In genomic region chr7:20085086-20085485, GRCh38 we compare ENCODE assay signal across 18 cellular contexts.
DNase-seq lines count a peak whose midpoint lies in the region; ATAC-seq and TF ChIP-seq lines count a peak whose summit lies in the region.
"Had no signal": no experiment of that assay in that cellular context is flagged by ENCODE, and none has a peak within 500 bp of the region (broad histone marks: within the 10 kb centered on the region; RNA-seq: fewer than 3 reads in every experiment).

No MANE protein-coding gene starts in this region.

- H3K27me3 Mint-ChIP-seq in natural killer cell (ENCODE audit: low read depth in 2 of 2): no peaks in the 10 kb centered on the region
- H3K27me3 Mint-ChIP-seq: activated CD4-positive, alpha-beta memory T cell treated with anti-CD3 and anti-CD28 coated beads for 36 hours; T-cell had no signal

- no peak for TF ChIP-seq POLR2A in uterus (IDR thresholded peaks at IDR 0.05)

- ATAC-seq in natural killer cell: no peak
- ATAC-seq: T-cell had no signal

- H3K9ac ChIP-seq in adipocyte (ENCODE audit: low read length): peak overlapping the region; percentile 21
- H3K9ac ChIP-seq: KMS-11 had no signal

- H3K36me3 ChIP-seq in adipocyte (ENCODE audit: control insufficient read depth, insufficient read depth, low read length, severe bottlenecking): no peaks in the 10 kb centered on the region
- H3K36me3 ChIP-seq in hepatocyte (replicated peaks; ENCODE audit: insufficient read depth, low read depth): no peaks in the 10 kb centered on the region
- H3K36me3 ChIP-seq in uterus: no peaks in the 10 kb centered on the region

- H3K4me1 Mint-ChIP-seq in natural killer cell: no peaks in the 10 kb centered on the region
- H3K4me1 Mint-ChIP-seq: neural crest cell, T-cell had no signal

- H3K79me2 ChIP-seq in hepatocyte: no peaks in the 10 kb centered on the region

- no peak for TF ChIP-seq CTCF in hepatocyte (IDR thresholded peaks at IDR 0.05; ENCODE audit: poor library complexity)
- no peak for TF ChIP-seq CTCF in uterus (IDR thresholded peaks at IDR 0.05)
- no peak for TF ChIP-seq CTCF in natural killer cell (IDR thresholded peaks at IDR 0.05)

- H3K9me3 Mint-ChIP-seq in natural killer cell: peaks cover 12 to 16% of the 10 kb centered on the region in 2 donors
- H3K9me3 Mint-ChIP-seq: activated CD4-positive, alpha-beta memory T cell treated with anti-CD3 and anti-CD28 coated beads for 36 hours; neural crest cell had no signal

- H3K36me3 Mint-ChIP-seq in natural killer cell: no peaks in the 10 kb centered on the region
- H3K36me3 Mint-ChIP-seq: activated CD4-positive, alpha-beta memory T cell treated with anti-CD3 and anti-CD28 coated beads for 36 hours; T-cell had no signal

- peak overlapping the region; percentile 19 for H3K4me3 ChIP-seq in adipocyte (ENCODE audit: low read length)
- H3K4me3 ChIP-seq in hepatocyte: no peak overlapping the region
- H3K4me3 ChIP-seq in uterus: no peak overlapping the region

- peaks cover 27% of the 10 kb centered on the region for H3K4me1 ChIP-seq in adipocyte (ENCODE audit: control insufficient read depth, insufficient read depth, low read length)
- no peaks in the 10 kb centered on the region for H3K4me1 ChIP-seq in hepatocyte (ENCODE audit: insufficient read depth)
- peaks cover 0 to 17% of the 10 kb centered on the region in 2 donors for H3K4me1 ChIP-seq in uterus

- DNase-seq in MV-4-11 (lab: John Stamatoyannopoulos, UW): peak; percentile 23
- no peak for DNase-seq in adipocyte (ENCODE audit: low read depth)
- peak; percentile 26 for DNase-seq in hepatocyte (ENCODE audit: low spot score)
- DNase-seq in uterus: peak in 1 of 2 donors; percentile 69
- no peak for DNase-seq in SK-N-DZ (ENCODE audit: low spot score)
- no peak for DNase-seq in pons (ENCODE audit: low spot score)
- no peak for DNase-seq in natural killer cell
- DNase-seq: activated CD4-positive, alpha-beta memory T cell treated with anti-CD3 and anti-CD28 coated beads for 36 hours; activated naive CD4-positive, alpha-beta T cell; COR-L47; foreskin melanocyte; NCI-H1092; NCI-H2081; Right ventricle myocardium superior; stimulated activated CD4-positive, alpha-beta T cell treated with anti-CD3 and anti-CD28 coated beads, Interleukin-12 subunit alpha, Interleukin-12 subunit beta, amount 100 ng/mL, for 4 hours; T-cell had no signal

- no peak overlapping the region for H3K27ac Mint-ChIP-seq in natural killer cell
- H3K27ac Mint-ChIP-seq: activated CD4-positive, alpha-beta memory T cell treated with anti-CD3 and anti-CD28 coated beads for 36 hours; T-cell had no signal

- H3K27me3 ChIP-seq in adipocyte (replicated peaks; ENCODE audit: control insufficient read depth, insufficient read depth, low read length) (no peaks in the 10 kb centered on the region), hepatocyte (no peaks in the 10 kb centered on the region), uterus (no peaks in the 10 kb centered on the region)

- no peaks in the 10 kb centered on the region for H4K20me1 ChIP-seq in hepatocyte (ENCODE audit: insufficient read depth, poor library complexity, severe bottlenecking)

- H3K27ac ChIP-seq in hepatocyte (peak overlapping the region; percentile 75), uterus (peak overlapping the region; percentile 91 to 95)
- H3K27ac ChIP-seq: KMS-11 had no signal

- intact Hi-C loops in uterus (cut with DNase I; ENCODE audit: low total_unique reads): no loop called here
- intact Hi-C loops in natural killer cell (cut with micrococcal nuclease): no loop called here

- WGBS in hepatocyte (ENCODE audit: low lambda C conversion rate, missing lambda C conversion rate): 57% methylated on average over 4 of the region's 4 CpGs

- no peaks in the 10 kb centered on the region for H3K9me2 ChIP-seq in hepatocyte (replicated peaks; ENCODE audit: insufficient read depth)

- no peak overlapping the region for H3K4me2 ChIP-seq in hepatocyte
- H3K4me2 ChIP-seq: KMS-11 had no signal

- no peak overlapping the region for H2AFZ ChIP-seq in hepatocyte

- no peak overlapping the region for H3K4me3 Mint-ChIP-seq in natural killer cell
- H3K4me3 Mint-ChIP-seq: activated CD4-positive, alpha-beta memory T cell treated with anti-CD3 and anti-CD28 coated beads for 36 hours; neural crest cell; T-cell had no signal

- H3K9me3 ChIP-seq in adipocyte (ENCODE audit: control insufficient read depth, low read length) (no peaks in the 10 kb centered on the region), hepatocyte (ENCODE audit: low read depth) (no peaks in the 10 kb centered on the region), uterus (no peaks in the 10 kb centered on the region)

Comparison
In these comparisons a context has a peak if more than half of its experiments do, and no peak if none do; other contexts are left out.
1. DNase-seq: peak in MV-4-11 (single experiment) and hepatocyte (single experiment); none in adipocyte (single experiment), SK-N-DZ (single experiment), pons (single experiment) and natural killer cell (single experiment).